ENCODE assay signal across 11 cellular contexts in genomic region chr7:94050046-94050445, GRCh38. TPM values are rescaled to one million over a fixed set of nuclear protein-coding genes. Genes with fewer than 3 reads are reported as not detected.
DNase-seq lines count a peak whose midpoint lies in the region; ATAC-seq and TF ChIP-seq lines count a peak whose summit lies in the region.
"Had no signal": no experiment of that assay in that cellular context is flagged by ENCODE, and none has a peak within 500 bp of the region (broad histone marks: within the 10 kb centered on the region; RNA-seq: fewer than 3 reads in every experiment).

No MANE protein-coding gene starts in this region.

- no peak overlapping the region for H3K4me3 ChIP-seq in mammary epithelial cell (replicated peaks in 1 of 3; ENCODE audit: insufficient read depth in 1 of 3, low read depth in 2 of 3, low read length in 3 of 3)
- H3K4me3 ChIP-seq in OCI-LY3 (ENCODE audit: low read length), result peak overlapping the region; percentile 69
- H3K4me3 ChIP-seq in upper lobe of right lung, result no peak overlapping the region
- H3K4me3 ChIP-seq: A549, GM23338 had no signal

- TF ChIP-seq CTCF in mammary epithelial cell (conservative IDR thresholded peaks at IDR 0.05 in 1 of 2, IDR thresholded peaks at IDR 0.05 in 1 of 2; ENCODE audit: extremely low read depth in 1 of 2, insufficient read depth in 1 of 2, low read depth in 1 of 2, low read length in 2 of 2) (no peak), MCF 10A (IDR thresholded peaks at IDR 0.05; ENCODE audit: unreplicated experiment) (no peak), OCI-LY3 (IDR thresholded peaks at IDR 0.05; ENCODE audit: low read depth, low read length) (no peak), upper lobe of right lung (IDR thresholded peaks at IDR 0.05) (no peak)

- H3K27ac ChIP-seq in mammary epithelial cell (ENCODE audit: insufficient read depth, low read depth, low read length) (no peak overlapping the region), OCI-LY3 (ENCODE audit: low read length) (peak overlapping the region; percentile 69), upper lobe of right lung (no peak overlapping the region)
- H3K27ac ChIP-seq: A549 had no signal

- WGBS in mammary epithelial cell (ENCODE audit: low coverage, missing lambda C conversion rate), result 43% methylated on average over 4 of the region's 4 CpGs

- BruUV-seq in mammary epithelial cell (replicated peaks; lab: Mats Ljungman, UMichigan) (no TSS peak), MCF 10A (replicated peaks; lab: Mats Ljungman, UMichigan) (no TSS peak)

- H4K20me1 ChIP-seq in mammary epithelial cell (ENCODE audit: insufficient read depth, low read length) (no peaks in the 10 kb centered on the region), OCI-LY3 (ENCODE audit: insufficient read depth, low read length) (no peaks in the 10 kb centered on the region)

- no peaks in the 10 kb centered on the region for H3K4me1 Mint-ChIP-seq in MCF 10A (ENCODE audit: insufficient read depth, unreplicated experiment)

- in situ Hi-C loops in mammary epithelial cell (cut with MboI; ENCODE audit: low sequenced_read_pairs in 2 of 2), result no loop called here

- H3K9me3 Mint-ChIP-seq in MCF 10A (ENCODE audit: unreplicated experiment), result peaks cover 7% of the 10 kb centered on the region
- H3K9me3 Mint-ChIP-seq: GM23338, mesothelial cell of epicardium had no signal

- H3K4me1 ChIP-seq in mammary epithelial cell (ENCODE audit: insufficient read depth, low read length) (no peaks in the 10 kb centered on the region), OCI-LY3 (ENCODE audit: low read length) (peaks cover 61% of the 10 kb centered on the region), upper lobe of right lung (no peaks in the 10 kb centered on the region)

- CTCF ChIA-PET in mammary epithelial cell (lab: Charles Lee; ENCODE audit: low non-redundant PET) (no interaction called here), MCF 10A (lab: Yijun Ruan, JAX) (no interaction called here)

- H3K4me2 ChIP-seq in mammary epithelial cell (ENCODE audit: insufficient read depth, low read depth, low read length), result no peak overlapping the region
- H3K4me2 ChIP-seq in OCI-LY3 (ENCODE audit: low read length), result peak overlapping the region; percentile 91
- H3K4me2 ChIP-seq: A549 had no signal

- H3K79me2 ChIP-seq in mammary epithelial cell (ENCODE audit: insufficient read depth, low read length) (no peaks in the 10 kb centered on the region), OCI-LY3 (ENCODE audit: low read length) (no peaks in the 10 kb centered on the region)

- intact Hi-C loops in mammary epithelial cell (cut with micrococcal nuclease), result no loop called here
- intact Hi-C loops in MCF 10A (cut with micrococcal nuclease), result no loop called here
- intact Hi-C loops in upper lobe of right lung (cut with DNase I), result no loop called here

- no peaks in the 10 kb centered on the region for H3K36me3 ChIP-seq in mammary epithelial cell (ENCODE audit: insufficient read depth, low read length)
- H3K36me3 ChIP-seq in OCI-LY3 (replicated peaks; ENCODE audit: low read depth, low read length), result no peaks in the 10 kb centered on the region
- H3K36me3 ChIP-seq in upper lobe of right lung, result no peaks in the 10 kb centered on the region

- no peak overlapping the region for H3K4me3 Mint-ChIP-seq in MCF 10A (ENCODE audit: unreplicated experiment)
- H3K4me3 Mint-ChIP-seq: GM23338, mesothelial cell of epicardium had no signal

- H3K9ac ChIP-seq in mammary epithelial cell (ENCODE audit: insufficient read depth, low read length) (no peak overlapping the region), OCI-LY3 (ENCODE audit: low read length) (peak overlapping the region; percentile 56)

- no peaks in the 10 kb centered on the region for H3K9me3 ChIP-seq in mammary epithelial cell (replicated peaks; ENCODE audit: insufficient read depth, low read length)
- peaks cover 3% of the 10 kb centered on the region; the same call in 1 of the 2 replicates for H3K9me3 ChIP-seq in OCI-LY3 (ENCODE audit: insufficient read depth, low read length)
- H3K9me3 ChIP-seq in upper lobe of right lung, result no peaks in the 10 kb centered on the region
- H3K9me3 ChIP-seq: A549 had no signal

- H3K27me3 ChIP-seq in mammary epithelial cell (ENCODE audit: insufficient read depth, low read length), result no peaks in the 10 kb centered on the region
- no peaks in the 10 kb centered on the region for H3K27me3 ChIP-seq in OCI-LY3 (ENCODE audit: low read depth, low read length)
- H3K27me3 ChIP-seq in upper lobe of right lung, result no peaks in the 10 kb centered on the region

- no peak overlapping the region for H3K27ac Mint-ChIP-seq in MCF 10A (ENCODE audit: low read depth, unreplicated experiment)
- H3K27ac Mint-ChIP-seq: GM23338, mesothelial cell of epicardium had no signal

- no peak for DNase-seq in mammary epithelial cell
- DNase-seq in MCF 10A (ENCODE audit: unreplicated experiment), result no peak
- no peak for DNase-seq in upper lobe of right lung
- DNase-seq in NCI-H524 treated with DMSO at 0.1 percent for 48 hours (lab: John Stamatoyannopoulos, UW), result no peak
- no peak for DNase-seq in NCI-H2171 (lab: John Stamatoyannopoulos, UW)
- DNase-seq in NCI-H345 (lab: John Stamatoyannopoulos, UW), result no peak

- POLR2A ChIA-PET in MCF 10A (lab: Yijun Ruan, JAX), result no interaction called here

- no peaks in the 10 kb centered on the region for H3K36me3 Mint-ChIP-seq in MCF 10A (ENCODE audit: insufficient read depth, unreplicated experiment)
- H3K36me3 Mint-ChIP-seq: mesothelial cell of epicardium had no signal

- dilution Hi-C loops in mammary epithelial cell (cut with HindIII; ENCODE audit: low sequenced_read_pairs), result no loop called here

- peak overlapping the region; percentile 27 for H2AFZ ChIP-seq in mammary epithelial cell (ENCODE audit: low read depth, low read length)
- peak overlapping the region; percentile 92; the same call in 1 of the 2 replicates for H2AFZ ChIP-seq in OCI-LY3 (ENCODE audit: low read depth, low read length)
- H2AFZ ChIP-seq: GM23338 had no signal

- peak; percentile 80 for ATAC-seq in HG03064 (IDR thresholded peaks at IDR 0.05; ENCODE audit: low read depth, unreplicated experiment)
- peak; percentile 79 for ATAC-seq in upper lobe of right lung
- ATAC-seq: A549 had no signal

- no peaks in the 10 kb centered on the region for H3K27me3 Mint-ChIP-seq in MCF 10A (ENCODE audit: insufficient read depth, unreplicated experiment)

RNA-seq across cellular contexts. Expression of gene BET1, which starts 45.9 kb away (rescaled TPM):
- 10 to 100 TPM; 20.8 to 29.0 TPM for total RNA-seq in mammary epithelial cell
- polyA plus RNA-seq in mammary epithelial cell, result 13.5 TPM
- polyA minus RNA-seq in mammary epithelial cell, result 5.1 TPM
- total RNA-seq in MCF 10A (2022), result 54.4 and 72.7 TPM in 2 replicates
- 24.3 TPM for total RNA-seq in upper lobe of right lung
